Comparison of ENCODE assay signal across 8 cellular contexts in genomic region chr15:94582368-94582767, GRCh38.
DNase-seq lines count a peak whose midpoint lies in the region; ATAC-seq and TF ChIP-seq lines count a peak whose summit lies in the region.

No MANE protein-coding gene starts in this region.

- H3K9ac ChIP-seq in OCI-LY1 (ENCODE audit: low read length) (no peak overlapping the region), smooth muscle cell (ENCODE audit: low read depth) (no peak overlapping the region)

- H3K36me3 ChIP-seq in OCI-LY1 (ENCODE audit: insufficient read depth, low read length) (no peaks in the 10 kb centered on the region), smooth muscle cell (ENCODE audit: low read depth) (no peaks in the 10 kb centered on the region)

- no peak overlapping the region for H3K4me3 ChIP-seq in OCI-LY1 (ENCODE audit: low read depth, low read length, poor library complexity, severe bottlenecking)
- no peak overlapping the region for H3K4me3 ChIP-seq in smooth muscle cell

- H3K27me3 ChIP-seq in OCI-LY1 (ENCODE audit: insufficient read depth, low read length) = no peaks in the 10 kb centered on the region
- no peaks in the 10 kb centered on the region for H3K27me3 ChIP-seq in smooth muscle cell (ENCODE audit: low read depth)

- H4K20me1 ChIP-seq in OCI-LY1 (ENCODE audit: insufficient read depth, low read length) (no peaks in the 10 kb centered on the region), smooth muscle cell (ENCODE audit: low read depth) (no peaks in the 10 kb centered on the region)

- no peaks in the 10 kb centered on the region for H3K9me2 ChIP-seq in OCI-LY1 (ENCODE audit: low read depth, low read length)

- H2AFZ ChIP-seq in OCI-LY1 (ENCODE audit: low read length) (no peak overlapping the region), smooth muscle cell (ENCODE audit: low read depth) (no peak overlapping the region)

- peak; percentile 35 for ATAC-seq in GM18502 (IDR thresholded peaks at IDR 0.05; ENCODE audit: poor library complexity, unreplicated experiment)
- ATAC-seq in HG02798 (IDR thresholded peaks at IDR 0.05; ENCODE audit: poor library complexity, unreplicated experiment) = peak; percentile 58

- H3F3A ChIP-seq in OCI-LY1 (ENCODE audit: insufficient read depth, low read length) (no peaks in the 10 kb centered on the region), smooth muscle cell (ENCODE audit: low read depth) (peaks cover 4% of the 10 kb centered on the region)

- 22% methylated on average over 3 of the region's 3 CpGs for WGBS in smooth muscle cell (ENCODE audit: low lambda C conversion rate)

- TF ChIP-seq CTCF in OCI-LY1 (IDR thresholded peaks at IDR 0.05; ENCODE audit: low read length) (peak; percentile 54; the same call in 1 of the 2 replicates), smooth muscle cell (IDR thresholded peaks at IDR 0.05; ENCODE audit: borderline replicate concordance, insufficient read depth, poor library complexity, severe bottlenecking) (peak; percentile 45)

- DNase-seq in Ammon's horn (ENCODE audit: low spot score) (peak; percentile 37), foreskin melanocyte (peak; percentile 44), smooth muscle cell (lab: John Stamatoyannopoulos, UW; ENCODE audit: unreplicated experiment) (no peak), amniotic stem cell (lab: John Stamatoyannopoulos, UW) (no peak)
- DNase-seq in activated CD8-positive, alpha-beta memory T cell treated with anti-CD3 and anti-CD28 coated beads for 24 hours = no peak

- H3K27ac ChIP-seq in OCI-LY1 (ENCODE audit: low read depth, low read length, poor library complexity, severe bottlenecking) (no peak overlapping the region), smooth muscle cell (ENCODE audit: low read depth) (no peak overlapping the region)

- H3K4me2 ChIP-seq in OCI-LY1 (ENCODE audit: low read length) (no peak overlapping the region), smooth muscle cell (no peak overlapping the region)

- H3K79me2 ChIP-seq in OCI-LY1 (ENCODE audit: insufficient read depth, low read length) = no peaks in the 10 kb centered on the region
- no peaks in the 10 kb centered on the region for H3K79me2 ChIP-seq in smooth muscle cell (ENCODE audit: low read depth)

- H3K4me1 ChIP-seq in OCI-LY1 (ENCODE audit: insufficient read depth, low read length, severe bottlenecking) = no peaks in the 10 kb centered on the region
- H3K4me1 ChIP-seq in smooth muscle cell (ENCODE audit: low read depth) = no peaks in the 10 kb centered on the region

- no peaks in the 10 kb centered on the region for H3K9me3 ChIP-seq in OCI-LY1 (ENCODE audit: low read length)
- H3K9me3 ChIP-seq in smooth muscle cell (replicated peaks; ENCODE audit: low read depth) = no peaks in the 10 kb centered on the region

Comparison
In these comparisons a context has a peak if more than half of its experiments do, and no peak if none do; other contexts are left out.
1. DNase-seq: peak in Ammon's horn (single experiment) and foreskin melanocyte (single experiment); none in smooth muscle cell (single experiment), activated CD8-positive, alpha-beta memory T cell treated with anti-CD3 and anti-CD28 coated beads for 24 hours (single experiment) and amniotic stem cell (single experiment).